In genomic region chr2:86764661-86765307, GRCh38 we compare ENCODE assay signal across 9 cellular contexts. TPM values are rescaled to one million over a fixed set of nuclear protein-coding genes. Genes with fewer than 3 reads are reported as not detected.
DNase-seq lines count a peak whose midpoint lies in the region; ATAC-seq and TF ChIP-seq lines count a peak whose summit lies in the region.
"Had no signal": no experiment of that assay in that cellular context is flagged by ENCODE, and none has a peak within 500 bp of the region (broad histone marks: within the 10 kb centered on the region; RNA-seq: fewer than 3 reads in every experiment).

No MANE protein-coding gene starts in this region.

- H3K27me3 ChIP-seq in tibial nerve, result no peaks in the 10 kb centered on the region
- no peaks in the 10 kb centered on the region for H3K27me3 ChIP-seq in MG63

- H3K9me3 Mint-ChIP-seq in central memory CD8-positive, alpha-beta T cell, result no peaks in the 10 kb centered on the region

- H3K4me1 Mint-ChIP-seq in central memory CD8-positive, alpha-beta T cell, result peaks cover 26% of the 10 kb centered on the region

- no peak for TF ChIP-seq EP300 in tibial nerve (IDR thresholded peaks at IDR 0.05)

- H3K4me1 ChIP-seq in tibial nerve, result peaks cover 0 to 28% (median 3%) of the 10 kb centered on the region in 4 donors

- peak; percentile 64 for ATAC-seq in HG03342 (IDR thresholded peaks at IDR 0.05; ENCODE audit: unreplicated experiment)
- ATAC-seq in central memory CD8-positive, alpha-beta T cell (replicated peaks; ENCODE audit: extremely low read depth, poor library complexity, severe bottlenecking), result peak; percentile 61

- H3K27ac Mint-ChIP-seq in central memory CD8-positive, alpha-beta T cell (ENCODE audit: low read depth), result peak overlapping the region; percentile 68

- H3K4me3 Mint-ChIP-seq in central memory CD8-positive, alpha-beta T cell, result peak overlapping the region; percentile 6

- DNase-seq in ELR (ENCODE audit: low read depth), result peak; percentile 60
- DNase-seq in OCI-M1 (lab: John Stamatoyannopoulos, UW), result peak; percentile 81
- DNase-seq in central memory CD8-positive, alpha-beta T cell (ENCODE audit: low spot score in 2 of 2), result peak; percentile 30 to 47
- peak; percentile 63 for DNase-seq in left kidney (ENCODE audit: low read depth, low spot score)
- DNase-seq in tibial nerve (ENCODE audit: low spot score in 2 of 2), result no peak
- no peak for DNase-seq in MG63

- H3K36me3 Mint-ChIP-seq in central memory CD8-positive, alpha-beta T cell (ENCODE audit: insufficient read depth), result peaks cover 34% of the 10 kb centered on the region

- TF ChIP-seq CTCF in 22Rv1 (IDR thresholded peaks at IDR 0.05) (peak; percentile 77), tibial nerve (IDR thresholded peaks at IDR 0.05) (peak; percentile 51 to 66 (median 58))

- TF ChIP-seq POLR2A in tibial nerve (IDR thresholded peaks at IDR 0.05), result no peak

- no peak overlapping the region for H3K27ac ChIP-seq in 22Rv1
- H3K27ac ChIP-seq in tibial nerve, result no peak overlapping the region
- H3K27ac ChIP-seq: epithelial cell of prostate had no signal

- H3K27me3 Mint-ChIP-seq in central memory CD8-positive, alpha-beta T cell, result no peaks in the 10 kb centered on the region

- H3K4me3 ChIP-seq in tibial nerve (no peak overlapping the region), MG63 (no peak overlapping the region)

- 57 to 62% methylated on average over 4 of the region's 4 CpGs for WGBS in tibial nerve, 2 donors

- no peaks in the 10 kb centered on the region for H3K9me3 ChIP-seq in tibial nerve
- no peaks in the 10 kb centered on the region for H3K9me3 ChIP-seq in MG63

- peaks cover 0 to 46% (median 0%) of the 10 kb centered on the region in 3 donors for H3K36me3 ChIP-seq in tibial nerve
- H3K36me3 ChIP-seq in MG63, result peaks cover 12% of the 10 kb centered on the region

RNA-seq across cellular contexts. Expression of gene CD8A, which starts 25.9 kb away (rescaled TPM):
- total RNA-seq in tibial nerve, result 1 to 10 TPM in 2 of 4 donors, under 1 TPM in 1, not detected in 1; 0.63 to 1.8 (median 1.1) TPM
- total RNA-seq in MG63 (2014; rRNA removed; shearing (Covaris generic); ENCODE audit: low replicate concordance), result not detected in 2 replicates

RNA-seq across cellular contexts. Expression of gene RMND5A, which starts 44.7 kb away (rescaled TPM):
- total RNA-seq in tibial nerve, result 10 to 100 TPM; 40.5 to 59.9 (median 48.5) TPM
- total RNA-seq in MG63 (2014; rRNA removed; shearing (Covaris generic); ENCODE audit: low replicate concordance), result 27.3 and 46.6 TPM in 2 replicates

Comparison
In these comparisons a context has a peak if more than half of its experiments do, and no peak if none do; other contexts are left out.
1. DNase-seq: peak in ELR (single experiment), OCI-M1 (single experiment), central memory CD8-positive, alpha-beta T cell (2 of 2) and left kidney (single experiment); none in tibial nerve (0 of 2) and MG63 (single experiment).